Comparison of ENCODE assay signal across 8 cellular contexts in the genomic region with DNA sequence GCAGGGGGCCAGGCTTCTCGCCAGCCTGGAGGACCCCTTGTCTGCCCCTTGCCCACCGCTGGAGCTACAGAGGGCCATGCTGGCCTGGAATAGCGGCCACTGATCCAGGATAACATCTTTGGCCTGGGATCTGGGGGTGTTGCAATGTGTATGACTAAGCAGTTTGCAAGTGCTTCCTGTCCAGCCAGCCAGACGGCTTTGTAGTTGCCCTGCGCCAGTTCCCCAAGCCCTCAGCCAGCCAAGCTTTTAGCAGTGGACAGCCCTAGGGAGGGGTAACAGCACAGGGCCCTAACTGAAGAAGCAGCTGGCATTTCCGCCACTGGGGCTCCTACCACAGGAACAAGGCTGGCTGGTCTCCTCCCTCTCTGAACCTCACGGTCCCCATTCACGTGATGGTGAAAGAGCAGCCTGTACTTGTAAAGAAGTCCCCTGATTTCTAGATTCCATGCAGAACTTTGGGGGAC. TPM values are rescaled to one million over a fixed set of nuclear protein-coding genes. Genes with fewer than 3 reads are reported as not detected.
DNase-seq lines count a peak whose midpoint lies in the region; ATAC-seq and TF ChIP-seq lines count a peak whose summit lies in the region.

No MANE protein-coding gene starts in this region.

- in situ Hi-C loops in GM13976 (cut with MboI; ENCODE audit: low sequenced_read_pairs, unreplicated experiment), result no loop called here

- 48 to 56% methylated on average over 8 of the region's 8 CpGs for WGBS in tibial nerve, 2 donors

- peak overlapping the region in 1 of 4 donors; percentile 17 for H3K4me3 ChIP-seq in tibial nerve

- H3K27ac Mint-ChIP-seq in stimulated activated naive CD8-positive, alpha-beta T cell treated with anti-CD3 and anti-CD28 coated beads, Interleukin-15, amount 100 ng/mL, for 72 hours, result peak overlapping the region in 1 of 2 donors; percentile 69

- peaks cover 18% of the 10 kb centered on the region for H3K4me1 Mint-ChIP-seq in stimulated activated naive CD8-positive, alpha-beta T cell treated with anti-CD3 and anti-CD28 coated beads, Interleukin-15, amount 100 ng/mL, for 72 hours

- DNase-seq in AML-193 (lab: John Stamatoyannopoulos, UW), result peak; percentile 77 to 78
- DNase-seq in LoVo (ENCODE audit: low spot score), result peak; percentile 28
- DNase-seq in brain pericyte (ENCODE audit: low read depth, low spot score), result peak; percentile 17
- DNase-seq in tibial nerve (ENCODE audit: low spot score in 2 of 2), result peak; percentile 55 to 79
- DNase-seq in stimulated activated naive CD8-positive, alpha-beta T cell treated with anti-CD3 and anti-CD28 coated beads, Interleukin-15, amount 100 ng/mL, for 72 hours, result no peak
- no peak for DNase-seq in GM13976 (ENCODE audit: low spot score)

- H3K27me3 ChIP-seq in layer of hippocampus (ENCODE audit: control insufficient read depth, insufficient read depth, low read length) (no peaks in the 10 kb centered on the region), tibial nerve (no peaks in the 10 kb centered on the region)

- TF ChIP-seq POLR2A in tibial nerve (IDR thresholded peaks at IDR 0.05), result no peak

- TF ChIP-seq EP300 in tibial nerve (IDR thresholded peaks at IDR 0.05), result peak in 1 of 2 donors; percentile 74

- no peaks in the 10 kb centered on the region for H3K27me3 Mint-ChIP-seq in stimulated activated naive CD8-positive, alpha-beta T cell treated with anti-CD3 and anti-CD28 coated beads, Interleukin-15, amount 100 ng/mL, for 72 hours

- ATAC-seq in HG03565 (IDR thresholded peaks at IDR 0.05; ENCODE audit: unreplicated experiment), result no peak
- no peak for ATAC-seq in stimulated activated naive CD8-positive, alpha-beta T cell treated with anti-CD3 and anti-CD28 coated beads, Interleukin-15, amount 100 ng/mL, for 72 hours

- no peaks in the 10 kb centered on the region for H3K9me3 ChIP-seq in tibial nerve

- no peaks in the 10 kb centered on the region for H3K9me3 Mint-ChIP-seq in stimulated activated naive CD8-positive, alpha-beta T cell treated with anti-CD3 and anti-CD28 coated beads, Interleukin-15, amount 100 ng/mL, for 72 hours

- peak in 2 of 5 experiments; percentile 18 to 21 for TF ChIP-seq CTCF in tibial nerve (IDR thresholded peaks at IDR 0.05)
- TF ChIP-seq CTCF in GM13976 (IDR thresholded peaks at IDR 0.05; ENCODE audit: borderline replicate concordance, control extremely low read depth, extremely low read depth, insufficient read depth, missing control alignments), result no peak

- no peak overlapping the region for H3K4me3 Mint-ChIP-seq in stimulated activated naive CD8-positive, alpha-beta T cell treated with anti-CD3 and anti-CD28 coated beads, Interleukin-15, amount 100 ng/mL, for 72 hours

- H3K27ac ChIP-seq in layer of hippocampus (ENCODE audit: low read depth, low read length) (peak overlapping the region; percentile 85), tibial nerve (peak overlapping the region; percentile 42 to 87 (median 72))

- peaks cover 0 to 29% (median 9%) of the 10 kb centered on the region in 4 donors for H3K4me1 ChIP-seq in tibial nerve

- peaks cover 0 to 100% (median 8%) of the 10 kb centered on the region in 3 donors for H3K36me3 ChIP-seq in tibial nerve

RNA-seq across cellular contexts. Expression of gene UQCR10, which starts 32.1 kb away (rescaled TPM):
- total RNA-seq in tibial nerve, result 10 to 100 TPM; 30.4 to 56.7 (median 35.5) TPM

RNA-seq across cellular contexts. Expression of gene ZMAT5, which starts 32.4 kb away (rescaled TPM):
- 10 to 100 TPM; 22.1 to 29.3 (median 26.6) TPM for total RNA-seq in tibial nerve

RNA-seq across cellular contexts. Expression of gene ASCC2, which starts 38.8 kb away (rescaled TPM):
- total RNA-seq in tibial nerve, result 10 to 100 TPM; 30.4 to 45.3 (median 40.9) TPM

Comparison
In these comparisons a context has a peak if more than half of its experiments do, and no peak if none do; other contexts are left out.
1. DNase-seq: peak in AML-193 (2 of 2), LoVo (single experiment), brain pericyte (single experiment) and tibial nerve (2 of 2); none in stimulated activated naive CD8-positive, alpha-beta T cell treated with anti-CD3 and anti-CD28 coated beads, Interleukin-15, amount 100 ng/mL, for 72 hours (0 of 2) and GM13976 (single experiment).